Comparison of ENCODE assay signal across 12 cellular contexts in the genomic region with DNA sequence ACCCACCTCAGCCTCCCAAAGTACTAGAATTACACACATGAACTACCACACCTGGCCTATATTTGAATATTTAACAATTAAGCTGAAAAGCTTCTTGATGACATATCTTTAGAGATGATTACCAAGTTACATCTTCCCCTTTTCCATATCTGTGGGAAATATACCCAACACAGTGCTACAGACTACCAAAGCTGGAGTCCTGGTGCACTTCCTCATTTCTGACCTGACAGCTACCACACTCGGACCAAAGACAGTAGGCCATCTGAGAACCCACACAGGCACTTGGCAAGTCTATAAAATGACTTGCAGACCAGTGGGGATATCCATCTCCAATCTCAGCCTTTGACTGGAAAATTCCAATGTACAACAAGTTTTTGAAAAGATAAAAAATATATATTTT.
DNase-seq lines count a peak whose midpoint lies in the region; ATAC-seq and TF ChIP-seq lines count a peak whose summit lies in the region.
"Had no signal": no experiment of that assay in that cellular context is flagged by ENCODE, and none has a peak within 500 bp of the region (broad histone marks: within the 10 kb centered on the region; RNA-seq: fewer than 3 reads in every experiment).

No MANE protein-coding gene starts in this region.

- H3K4me1 Mint-ChIP-seq in CD14-positive monocyte = peaks cover 29% of the 10 kb centered on the region
- H3K4me1 Mint-ChIP-seq in central memory CD8-positive, alpha-beta T cell = peaks cover 69% of the 10 kb centered on the region
- H3K4me1 Mint-ChIP-seq in progenitor cell of endocrine pancreas (ENCODE audit: low read depth) = peaks cover 3% of the 10 kb centered on the region

- intact Hi-C loops in CD14-positive monocyte (cut with micrococcal nuclease) = no loop called here

- peak; percentile 55 for DNase-seq in CD14-positive monocyte (ENCODE audit: low spot score)
- peak; percentile 33 for DNase-seq in GM13977 (ENCODE audit: low spot score)
- peak; percentile 31 for DNase-seq in NAMALWA (ENCODE audit: low spot score)
- no peak for DNase-seq in central memory CD8-positive, alpha-beta T cell (ENCODE audit: low spot score in 2 of 2)
- no peak for DNase-seq in progenitor cell of endocrine pancreas (ENCODE audit: low spot score, unreplicated experiment)
- DNase-seq: activated CD4-positive, CD25-positive, alpha-beta regulatory T cell; DMS 273 treated with DMSO at 0.1 percent for 48 hours; stimulated activated CD4-positive, alpha-beta T cell treated with anti-CD3 and anti-CD28 coated beads, Interleukin-12 subunit alpha, Interleukin-12 subunit beta, amount 100 ng/mL, for 4 hours; SW 1271 had no signal

- no peak for TF ChIP-seq CTCF in CD14-positive monocyte (IDR thresholded peaks at IDR 0.05)
- TF ChIP-seq CTCF in GM13977 (IDR thresholded peaks at IDR 0.05; ENCODE audit: extremely low read depth, insufficient read depth, missing control alignments) = no peak
- no peak for TF ChIP-seq CTCF in progenitor cell of endocrine pancreas (IDR thresholded peaks at IDR 0.05; ENCODE audit: unreplicated experiment)

- in situ Hi-C loops in GM13977 (cut with MboI; ENCODE audit: low pct_unique_long_range_greater_than_20kb, low sequenced_read_pairs, unreplicated experiment) = no loop called here

- H3K4me3 Mint-ChIP-seq in CD14-positive monocyte (no peak overlapping the region), progenitor cell of endocrine pancreas (ENCODE audit: low read depth) (no peak overlapping the region)
- no peak overlapping the region for H3K4me3 Mint-ChIP-seq in central memory CD8-positive, alpha-beta T cell

- H3K9me3 Mint-ChIP-seq in CD14-positive monocyte (peaks cover 0 to 5% (median 0%) of the 10 kb centered on the region in 7 donors), progenitor cell of endocrine pancreas (ENCODE audit: low read depth) (peaks cover 3% of the 10 kb centered on the region)
- no peaks in the 10 kb centered on the region for H3K9me3 Mint-ChIP-seq in central memory CD8-positive, alpha-beta T cell

- ATAC-seq in central memory CD8-positive, alpha-beta T cell (replicated peaks; ENCODE audit: extremely low read depth, poor library complexity, severe bottlenecking) = no peak
- no peak for ATAC-seq in GM18909 (IDR thresholded peaks at IDR 0.05; ENCODE audit: poor library complexity, unreplicated experiment)
- no peak for ATAC-seq in GM21526 (IDR thresholded peaks at IDR 0.05; ENCODE audit: low FRiP score, unreplicated experiment)
- no peak for ATAC-seq in GM18868 (IDR thresholded peaks at IDR 0.05; ENCODE audit: unreplicated experiment)

- H3K36me3 Mint-ChIP-seq in CD14-positive monocyte (peaks cover 0 to 6% of the 10 kb centered on the region in 2 donors), progenitor cell of endocrine pancreas (ENCODE audit: insufficient read depth) (no peaks in the 10 kb centered on the region)
- H3K36me3 Mint-ChIP-seq in central memory CD8-positive, alpha-beta T cell (ENCODE audit: insufficient read depth) = peaks cover 38% of the 10 kb centered on the region

- H3K27ac Mint-ChIP-seq in CD14-positive monocyte (peak overlapping the region in 4 of 7 donors; percentile 59 to 69 (median 65)), progenitor cell of endocrine pancreas (no peak overlapping the region)
- peak overlapping the region; percentile 86 for H3K27ac Mint-ChIP-seq in central memory CD8-positive, alpha-beta T cell (ENCODE audit: low read depth)

- H3K27me3 Mint-ChIP-seq in CD14-positive monocyte (ENCODE audit: low read depth in 3 of 3) (peaks cover 0 to 1% (median 0%) of the 10 kb centered on the region in 3 donors), progenitor cell of endocrine pancreas (no peaks in the 10 kb centered on the region)
- H3K27me3 Mint-ChIP-seq in central memory CD8-positive, alpha-beta T cell = no peaks in the 10 kb centered on the region

Comparison
In these comparisons a context has a peak if more than half of its experiments do, and no peak if none do; other contexts are left out.
1. DNase-seq: peak in CD14-positive monocyte (single experiment), GM13977 (single experiment) and NAMALWA (single experiment); none in central memory CD8-positive, alpha-beta T cell (0 of 2) and progenitor cell of endocrine pancreas (single experiment).